In genomic region chr6:35988047-35988446, GRCh38 we compare ENCODE assay signal across 15 cellular contexts. TPM values are rescaled to one million over a fixed set of nuclear protein-coding genes. Genes with fewer than 3 reads are reported as not detected.
DNase-seq lines count a peak whose midpoint lies in the region; ATAC-seq, FAIRE-seq and TF ChIP-seq lines count a peak whose summit lies in the region.
"Not testable (repeated sequence)": the region's sequence is repeated elsewhere in the genome, so short reads cannot be mapped to it uniquely, and the experiment has no call there.
"Had no signal": no experiment of that assay in that cellular context is flagged by ENCODE, and none has a peak within 500 bp of the region (broad histone marks: within the 10 kb centered on the region; RNA-seq: fewer than 3 reads in every experiment).

No MANE protein-coding gene starts in this region.

- not testable (repeated sequence) for H3K9ac ChIP-seq in K562 (ENCODE audit: insufficient read depth in 1 of 2, low read depth in 2 of 2, low read length in 2 of 2); HepG2 (ENCODE audit: insufficient read depth, low read depth, low read length)

- not testable (repeated sequence) for TF ChIP-seq RAD21 in A549 (conservative IDR thresholded peaks at IDR 0.05 in 1 of 2, IDR thresholded peaks at IDR 0.05 in 1 of 2); K562 (CRISPR knock-in tag; conservative IDR thresholded peaks at IDR 0.05 in 1 of 2, IDR thresholded peaks at IDR 0.05 in 1 of 2); HepG2 (CRISPR knock-in tag; IDR thresholded peaks at IDR 0.05)

- BruUV-seq in K562 (replicated peaks; lab: Mats Ljungman, UMichigan); HepG2 (replicated peaks; lab: Mats Ljungman, UMichigan): not testable (repeated sequence)

- TF ChIP-seq EP300 in A549 (IDR thresholded peaks at IDR 0.05); K562 (IDR thresholded peaks at IDR 0.05; ENCODE audit: low read length); HepG2 (IDR thresholded peaks at IDR 0.05; ENCODE audit: low read depth in 2 of 2, low read length in 2 of 2); HepG2 (CRISPR knock-in tag; IDR thresholded peaks at IDR 0.05; ENCODE audit: borderline replicate concordance): not testable (repeated sequence)

- H3K9me1 ChIP-seq in K562 (ENCODE audit: control insufficient read depth, insufficient read depth, low read length), result not testable (repeated sequence)

- H3K27ac ChIP-seq in A549; K562 (ENCODE audit: extremely low read depth, low read depth, low read length); HepG2 (ENCODE audit: extremely low read length, insufficient read depth, low read length): not testable (repeated sequence)

- not testable (repeated sequence) for H3K4me2 ChIP-seq in A549; K562 (ENCODE audit: insufficient read depth, low read length); HepG2 (ENCODE audit: low read depth, low read length)

- not testable (repeated sequence) for H2AFZ ChIP-seq in K562 (ENCODE audit: low read depth, low read length); HepG2 (ENCODE audit: low read length)

- not testable (repeated sequence) for H3K4me1 ChIP-seq in A549; K562 (replicated peaks in 1 of 2; ENCODE audit: control insufficient read depth in 2 of 2, insufficient read depth in 2 of 2, low read length in 2 of 2); HepG2 (ENCODE audit: insufficient read depth, low read length)

- not testable (repeated sequence) for H3K79me2 ChIP-seq in K562 (ENCODE audit: control insufficient read depth, insufficient read depth, low read length); HepG2 (ENCODE audit: insufficient read depth, low read length)

- not testable (repeated sequence) for FAIRE-seq in A549 (lab: Jason Lieb, UNC); K562 (lab: Jason Lieb, UNC); HepG2 (lab: Jason Lieb, UNC)

- not testable (repeated sequence) for DNase-seq in A549 (ENCODE audit: low read depth in 1 of 2, low spot score in 1 of 2); K562 (ENCODE audit: extremely low read depth in 1 of 4, low spot score in 3 of 4); HepG2 (ENCODE audit: low spot score)

- in situ Hi-C loops in K562 (cut with MboI); HepG2 (cut with HindIII; ENCODE audit: extremely low pct_ligation_motif_present, low pct_unique_long_range_greater_than_20kb): not testable (repeated sequence)

- H4K20me1 ChIP-seq in K562 (replicated peaks; ENCODE audit: control insufficient read depth, insufficient read depth, low read length); HepG2 (ENCODE audit: insufficient read depth, low read length): not testable (repeated sequence)

- CTCF ChIA-PET in A549 (lab: Yijun Ruan, JAX), result interaction anchor here (0.6 kb wide), 2 partner anchors 39 to 91 kb away, joined by 3 to 4 read pairs; no protein-coding TSS in a partner anchor
- CTCF ChIA-PET in K562 (lab: Yijun Ruan, JAX; ENCODE audit: low intra/inter-chr PET ratio); HepG2 (lab: Yijun Ruan, JAX; ENCODE audit: low intra/inter-chr PET ratio, low total read pairs): not testable (repeated sequence)

- not testable (repeated sequence) for TF ChIP-seq CTCF in A549 (IDR thresholded peaks at IDR 0.05); K562 (IDR thresholded peaks at IDR 0.05 in 2 of 3, conservative IDR thresholded peaks at IDR 0.05 in 1 of 3; ENCODE audit: insufficient read depth in 2 of 3, low read depth in 1 of 3, low read length in 3 of 3); HepG2 (CRISPR knock-in tag; IDR thresholded peaks at IDR 0.05)

- not testable (repeated sequence) for ATAC-seq in A549, K562, HepG2

- H3K4me3 ChIP-seq in A549; K562; HepG2 (replicated peaks in 1 of 3; ENCODE audit: insufficient read depth in 1 of 3, low read depth in 2 of 3, low read length in 3 of 3): not testable (repeated sequence)

- POLR2A ChIA-PET in A549 (lab: Yijun Ruan, JAX); HepG2 (lab: Yijun Ruan, JAX): not testable (repeated sequence)
- POLR2A ChIA-PET in K562 (lab: Yijun Ruan, JAX), result interaction anchor here (0.6 to 2.3 kb wide), 5 partner anchors 9 to 435 kb away, joined by 3 to 12 read pairs (median 3); no protein-coding TSS in a partner anchor

- H3K36me3 ChIP-seq in K562 (ENCODE audit: control insufficient read depth, insufficient read depth, low read length); HepG2 (replicated peaks in 1 of 2; ENCODE audit: control insufficient read depth in 1 of 2, insufficient read depth in 2 of 2, low read length in 2 of 2): not testable (repeated sequence)

- H3K27me3 ChIP-seq in K562 (ENCODE audit: control insufficient read depth in 2 of 2, insufficient read depth in 2 of 2, low read length in 2 of 2) (peaks cover 24 to 26% of the 10 kb centered on the region in 2 experiments), HepG2 (ENCODE audit: control insufficient read depth in 1 of 2, insufficient read depth in 2 of 2, low read length in 2 of 2) (peaks cover 0 to 18% of the 10 kb centered on the region in 2 experiments; a peak in 3 of 5 replicates)

- not testable (repeated sequence) for H3K9me3 ChIP-seq in A549; K562 (replicated peaks; ENCODE audit: control insufficient read depth, insufficient read depth, low read depth, low read length); HepG2 (ENCODE audit: low read length)

- not testable (repeated sequence) for TF ChIP-seq POLR2A in A549 (IDR thresholded peaks at IDR 0.05; ENCODE audit: low read length); K562 (conservative IDR thresholded peaks at IDR 0.05); HepG2 (IDR thresholded peaks at IDR 0.05; ENCODE audit: insufficient read depth in 1 of 2, low read depth in 2 of 2, low read length in 2 of 2)

- 77% methylated on average over 9 of the region's 9 CpGs for WGBS in A549 (ENCODE audit: missing lambda C conversion rate)
- WGBS in K562 (ENCODE audit: insufficient coverage, low coverage, missing lambda C conversion rate), result 3% methylated on average over 9 of the region's 9 CpGs
- 64% methylated on average over 9 of the region's 9 CpGs for WGBS in HepG2 (ENCODE audit: low lambda C conversion rate)

- intact Hi-C loops in K562 (cut with micrococcal nuclease); HepG2 (cut with micrococcal nuclease; ENCODE audit: unreplicated experiment): not testable (repeated sequence)

RNA-seq across cellular contexts. Expression of gene SLC26A8, which starts 36.4 kb away (rescaled TPM):
- polyA plus RNA-seq in A549 (2011; rRNA removed) (not detected in 2 replicates), A549 (2017; fragmentation: RNase III; extraction: RNeasy Plus Mini Kit Qiagen cat#74134 plus additional on column Dnase treatment) (not detected in 3 replicates), K562 (2011; rRNA removed) (not detected in 2 replicates), K562 (2014; fragmentation: Illumina TruSeq; extraction: Trizol) (not detected in 2 replicates), K562 (2014; fragmentation: Nextera tagmentation; extraction: Ambion mirVana) (not detected), K562 (2014; rRNA removed) (not detected in 2 replicates), HepG2 (2011; rRNA removed) (0.42 and 0.46 TPM in 2 replicates)
- polyA plus RNA-seq in A549 (2012; cell fraction: cytosol; rRNA removed), result not detected in 2 replicates
- not detected in 2 replicates for polyA plus RNA-seq in A549 (2012; cell fraction: nucleus; rRNA removed)
- polyA minus RNA-seq in A549 (2011; rRNA and poly(A)+ RNA removed), result not detected in 2 replicates
- total RNA-seq in K562 (2011; cell fraction: chromatin; rRNA removed; ENCODE audit: low replicate concordance), result not detected in 2 replicates
- not detected in 2 replicates for total RNA-seq in K562 (2011; cell fraction: nucleolus; rRNA removed)
- not detected in 2 replicates for total RNA-seq in K562 (2011; cell fraction: nucleoplasm; rRNA removed)
- total RNA-seq in K562 (2014; rRNA removed) (not detected in 2 replicates), K562 (2014; rRNA removed; fragmentation: Illumina TruSeq; extraction: Trizol) (not detected in 2 replicates), K562 (2015; rRNA removed; fragmentation: Illumina TruSeq; extraction: Trizol) (not detected in 2 replicates), K562 (2021) (not detected in 2 replicates), HepG2 (2016; rRNA removed; fragmentation: Illumina TruSeq; extraction: Trizol) (not detected in 2 replicates)
- polyA plus RNA-seq in K562 (2011; cell fraction: cytosol; rRNA removed), result not detected in 2 replicates
- not detected in 2 replicates for polyA plus RNA-seq in K562 (2011; cell fraction: nucleus; rRNA removed)
- not detected in 2 replicates for polyA plus RNA-seq in K562 (2012)
- polyA minus RNA-seq in K562 (2011; rRNA and poly(A)+ RNA removed), result not detected in 2 replicates
- polyA minus RNA-seq in K562 (2011; cell fraction: cytosol; rRNA and poly(A)+ RNA removed), result not detected in 2 replicates
- not detected in 2 replicates for polyA minus RNA-seq in K562 (2011; cell fraction: nucleus; rRNA and poly(A)+ RNA removed)
- not detected in 2 replicates for total RNA-seq in HepG2 (2016; cell fraction: cytosol; rRNA removed; fragmentation: Illumina TruSeq; extraction: Trizol; ENCODE audit: low read depth)
- total RNA-seq in HepG2 (2016; cell fraction: insoluble cytoplasmic fraction; rRNA removed; fragmentation: Illumina TruSeq; extraction: Trizol), result 0.11 TPM in 1 of 2 replicates, not detected in the other
- total RNA-seq in HepG2 (2016; cell fraction: membrane; rRNA removed; fragmentation: Illumina TruSeq; extraction: Trizol), result not detected in 2 replicates
- total RNA-seq in HepG2 (2016; cell fraction: nucleus; rRNA removed; fragmentation: Illumina TruSeq; extraction: Trizol), result 0.09 and 0.12 TPM in 2 replicates
- 0.16 and 0.17 TPM in 2 replicates for polyA plus RNA-seq in HepG2 (2011; cell fraction: cytosol; rRNA removed)
- 0.64 and 1.1 TPM in 2 replicates for polyA plus RNA-seq in HepG2 (2011; cell fraction: nucleus; rRNA removed)
- polyA plus RNA-seq in HepG2 (2012), result 0.05 and 0.16 TPM in 2 replicates
- not detected in 2 replicates for polyA plus RNA-seq in HepG2 (2016; cell fraction: cytosol; fragmentation: Illumina TruSeq; extraction: Trizol; ENCODE audit: low read depth)
- 0.11 TPM in 1 of 2 replicates, not detected in the other for polyA plus RNA-seq in HepG2 (2016; cell fraction: insoluble cytoplasmic fraction; fragmentation: Illumina TruSeq; extraction: Trizol; ENCODE audit: low read depth)
- polyA plus RNA-seq in HepG2 (2016; cell fraction: membrane; fragmentation: Illumina TruSeq; extraction: Trizol; ENCODE audit: low read depth), result not detected in 2 replicates
- 0.15 and 0.28 TPM in 2 replicates for polyA plus RNA-seq in HepG2 (2016; cell fraction: nucleus; fragmentation: Illumina TruSeq; extraction: Trizol; ENCODE audit: insufficient read depth, low read depth)
- 0.42 TPM in 1 of 2 replicates, not detected in the other for polyA minus RNA-seq in HepG2 (2011; rRNA and poly(A)+ RNA removed; ENCODE audit: low replicate concordance)
- polyA minus RNA-seq in HepG2 (2011; cell fraction: cytosol; rRNA and poly(A)+ RNA removed), result 0.26 TPM in 1 of 2 replicates, not detected in the other
- polyA minus RNA-seq in HepG2 (2011; cell fraction: nucleus; rRNA and poly(A)+ RNA removed), result 0.39 and 0.50 TPM in 2 replicates
- total RNA-seq: A172; A673; B cell; Calu3; CD4-positive, alpha-beta T cell; CD4-positive, CD25-positive, alpha-beta regulatory T cell; CD8-positive, alpha-beta memory T cell; CD8-positive, alpha-beta T cell; Daoy had no signal
- polyA plus RNA-seq: AG04450; BJ; CD4-positive, alpha-beta memory T cell; CD4-positive, CD25-positive, alpha-beta regulatory T cell; CD8-positive, alpha-beta memory T cell had no signal

RNA-seq across cellular contexts. Expression of gene MAPK14, which starts 39.6 kb away (rescaled TPM):
- polyA plus RNA-seq in A549 (2011; rRNA removed) (36.7 and 40.2 TPM in 2 replicates), A549 (2017; fragmentation: RNase III; extraction: RNeasy Plus Mini Kit Qiagen cat#74134 plus additional on column Dnase treatment) (19.4 to 20.5 TPM (median 19.9 TPM) in 3 replicates), K562 (2011; rRNA removed) (57.9 and 62.7 TPM in 2 replicates), K562 (2014; fragmentation: Illumina TruSeq; extraction: Trizol) (31.3 and 35.5 TPM in 2 replicates), K562 (2014; fragmentation: Nextera tagmentation; extraction: Ambion mirVana) (10 to 100 TPM in 1 of 2 experiments, 1 to 10 TPM in 1; 8.8 to 11.8 TPM), K562 (2014; rRNA removed) (30.1 and 32.7 TPM in 2 replicates), HepG2 (2011; rRNA removed) (52.0 and 66.3 TPM in 2 replicates)
- polyA plus RNA-seq in A549 (2012; cell fraction: cytosol; rRNA removed), result 9.5 and 11.9 TPM in 2 replicates
- 16.9 and 27.0 TPM in 2 replicates for polyA plus RNA-seq in A549 (2012; cell fraction: nucleus; rRNA removed)
- 31.3 and 35.0 TPM in 2 replicates for polyA minus RNA-seq in A549 (2011; rRNA and poly(A)+ RNA removed)
- 97.7 and 174 TPM in 2 replicates for total RNA-seq in K562 (2011; cell fraction: chromatin; rRNA removed; ENCODE audit: low replicate concordance)
- 48.2 and 54.3 TPM in 2 replicates for total RNA-seq in K562 (2011; cell fraction: nucleolus; rRNA removed)
- total RNA-seq in K562 (2011; cell fraction: nucleoplasm; rRNA removed), result 120 and 207 TPM in 2 replicates
- total RNA-seq in K562 (2014; rRNA removed) (27.8 and 34.0 TPM in 2 replicates), K562 (2014; rRNA removed; fragmentation: Illumina TruSeq; extraction: Trizol) (41.5 and 42.5 TPM in 2 replicates), K562 (2015; rRNA removed; fragmentation: Illumina TruSeq; extraction: Trizol) (41.9 and 44.9 TPM in 2 replicates), K562 (2021) (37.2 and 45.4 TPM in 2 replicates), HepG2 (2016; rRNA removed; fragmentation: Illumina TruSeq; extraction: Trizol) (67.3 and 74.9 TPM in 2 replicates)
- 22.2 and 39.3 TPM in 2 replicates for polyA plus RNA-seq in K562 (2011; cell fraction: cytosol; rRNA removed)
- polyA plus RNA-seq in K562 (2011; cell fraction: nucleus; rRNA removed), result 44.9 and 53.3 TPM in 2 replicates
- 28.4 and 30.6 TPM in 2 replicates for polyA plus RNA-seq in K562 (2012)
- 102 and 107 TPM in 2 replicates for polyA minus RNA-seq in K562 (2011; rRNA and poly(A)+ RNA removed)
- 25.3 and 39.2 TPM in 2 replicates for polyA minus RNA-seq in K562 (2011; cell fraction: cytosol; rRNA and poly(A)+ RNA removed)
- polyA minus RNA-seq in K562 (2011; cell fraction: nucleus; rRNA and poly(A)+ RNA removed), result 51.0 and 75.9 TPM in 2 replicates
- 7.2 and 7.5 TPM in 2 replicates for total RNA-seq in HepG2 (2016; cell fraction: cytosol; rRNA removed; fragmentation: Illumina TruSeq; extraction: Trizol; ENCODE audit: low read depth)
- total RNA-seq in HepG2 (2016; cell fraction: insoluble cytoplasmic fraction; rRNA removed; fragmentation: Illumina TruSeq; extraction: Trizol), result 67.5 and 68.5 TPM in 2 replicates
- 20.7 and 21.7 TPM in 2 replicates for total RNA-seq in HepG2 (2016; cell fraction: membrane; rRNA removed; fragmentation: Illumina TruSeq; extraction: Trizol)
- 113 and 120 TPM in 2 replicates for total RNA-seq in HepG2 (2016; cell fraction: nucleus; rRNA removed; fragmentation: Illumina TruSeq; extraction: Trizol)
- 29.4 and 43.0 TPM in 2 replicates for polyA plus RNA-seq in HepG2 (2011; cell fraction: cytosol; rRNA removed)
- polyA plus RNA-seq in HepG2 (2011; cell fraction: nucleus; rRNA removed), result 53.6 and 57.1 TPM in 2 replicates
- polyA plus RNA-seq in HepG2 (2012), result 53.3 and 55.6 TPM in 2 replicates
- 2.4 and 3.2 TPM in 2 replicates for polyA plus RNA-seq in HepG2 (2016; cell fraction: cytosol; fragmentation: Illumina TruSeq; extraction: Trizol; ENCODE audit: low read depth)
- 53.0 and 55.3 TPM in 2 replicates for polyA plus RNA-seq in HepG2 (2016; cell fraction: insoluble cytoplasmic fraction; fragmentation: Illumina TruSeq; extraction: Trizol; ENCODE audit: low read depth)
- polyA plus RNA-seq in HepG2 (2016; cell fraction: membrane; fragmentation: Illumina TruSeq; extraction: Trizol; ENCODE audit: low read depth), result 8.8 and 9.7 TPM in 2 replicates
- polyA plus RNA-seq in HepG2 (2016; cell fraction: nucleus; fragmentation: Illumina TruSeq; extraction: Trizol; ENCODE audit: insufficient read depth, low read depth), result 90.3 and 105 TPM in 2 replicates
- polyA minus RNA-seq in HepG2 (2011; rRNA and poly(A)+ RNA removed; ENCODE audit: low replicate concordance), result 75.6 and 86.1 TPM in 2 replicates
- 50.6 and 54.7 TPM in 2 replicates for polyA minus RNA-seq in HepG2 (2011; cell fraction: cytosol; rRNA and poly(A)+ RNA removed)
- polyA minus RNA-seq in HepG2 (2011; cell fraction: nucleus; rRNA and poly(A)+ RNA removed), result 204 and 254 TPM in 2 replicates
